Comparison of ENCODE assay signal across 1 cellular context in the genomic region with DNA sequence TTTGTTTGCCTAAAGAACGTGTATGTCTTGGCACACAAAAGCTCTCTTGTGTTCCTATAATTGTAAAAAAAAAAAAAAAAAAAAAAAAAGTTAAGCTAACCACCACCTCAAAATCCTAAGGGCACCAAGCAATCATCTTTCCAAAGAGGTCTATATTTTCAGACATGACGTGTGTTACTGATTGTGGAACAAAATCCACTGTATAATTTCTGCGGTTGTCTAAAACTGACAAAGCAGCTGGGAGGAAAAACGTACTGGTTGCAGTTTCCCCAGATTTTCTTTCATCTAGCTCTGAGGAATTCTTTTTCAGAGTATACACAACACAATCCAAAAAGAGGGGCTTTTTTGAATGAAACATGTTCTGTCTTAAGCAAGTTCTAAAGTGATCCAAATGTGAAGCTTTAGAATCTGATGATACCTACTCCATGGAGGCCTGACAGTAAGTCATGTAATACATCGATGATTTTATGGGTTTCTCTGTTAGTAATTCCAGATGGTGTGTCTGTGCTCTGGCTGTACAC.
TF ChIP-seq lines count a peak whose summit lies in the region.

No MANE protein-coding gene starts in this region.

TF ChIP-seq in GM23338, 12 proteins besides CTCF, POLR2A, EP300 and RAD21 (continued from another document):
- TF ChIP-seq, protein P1, sequence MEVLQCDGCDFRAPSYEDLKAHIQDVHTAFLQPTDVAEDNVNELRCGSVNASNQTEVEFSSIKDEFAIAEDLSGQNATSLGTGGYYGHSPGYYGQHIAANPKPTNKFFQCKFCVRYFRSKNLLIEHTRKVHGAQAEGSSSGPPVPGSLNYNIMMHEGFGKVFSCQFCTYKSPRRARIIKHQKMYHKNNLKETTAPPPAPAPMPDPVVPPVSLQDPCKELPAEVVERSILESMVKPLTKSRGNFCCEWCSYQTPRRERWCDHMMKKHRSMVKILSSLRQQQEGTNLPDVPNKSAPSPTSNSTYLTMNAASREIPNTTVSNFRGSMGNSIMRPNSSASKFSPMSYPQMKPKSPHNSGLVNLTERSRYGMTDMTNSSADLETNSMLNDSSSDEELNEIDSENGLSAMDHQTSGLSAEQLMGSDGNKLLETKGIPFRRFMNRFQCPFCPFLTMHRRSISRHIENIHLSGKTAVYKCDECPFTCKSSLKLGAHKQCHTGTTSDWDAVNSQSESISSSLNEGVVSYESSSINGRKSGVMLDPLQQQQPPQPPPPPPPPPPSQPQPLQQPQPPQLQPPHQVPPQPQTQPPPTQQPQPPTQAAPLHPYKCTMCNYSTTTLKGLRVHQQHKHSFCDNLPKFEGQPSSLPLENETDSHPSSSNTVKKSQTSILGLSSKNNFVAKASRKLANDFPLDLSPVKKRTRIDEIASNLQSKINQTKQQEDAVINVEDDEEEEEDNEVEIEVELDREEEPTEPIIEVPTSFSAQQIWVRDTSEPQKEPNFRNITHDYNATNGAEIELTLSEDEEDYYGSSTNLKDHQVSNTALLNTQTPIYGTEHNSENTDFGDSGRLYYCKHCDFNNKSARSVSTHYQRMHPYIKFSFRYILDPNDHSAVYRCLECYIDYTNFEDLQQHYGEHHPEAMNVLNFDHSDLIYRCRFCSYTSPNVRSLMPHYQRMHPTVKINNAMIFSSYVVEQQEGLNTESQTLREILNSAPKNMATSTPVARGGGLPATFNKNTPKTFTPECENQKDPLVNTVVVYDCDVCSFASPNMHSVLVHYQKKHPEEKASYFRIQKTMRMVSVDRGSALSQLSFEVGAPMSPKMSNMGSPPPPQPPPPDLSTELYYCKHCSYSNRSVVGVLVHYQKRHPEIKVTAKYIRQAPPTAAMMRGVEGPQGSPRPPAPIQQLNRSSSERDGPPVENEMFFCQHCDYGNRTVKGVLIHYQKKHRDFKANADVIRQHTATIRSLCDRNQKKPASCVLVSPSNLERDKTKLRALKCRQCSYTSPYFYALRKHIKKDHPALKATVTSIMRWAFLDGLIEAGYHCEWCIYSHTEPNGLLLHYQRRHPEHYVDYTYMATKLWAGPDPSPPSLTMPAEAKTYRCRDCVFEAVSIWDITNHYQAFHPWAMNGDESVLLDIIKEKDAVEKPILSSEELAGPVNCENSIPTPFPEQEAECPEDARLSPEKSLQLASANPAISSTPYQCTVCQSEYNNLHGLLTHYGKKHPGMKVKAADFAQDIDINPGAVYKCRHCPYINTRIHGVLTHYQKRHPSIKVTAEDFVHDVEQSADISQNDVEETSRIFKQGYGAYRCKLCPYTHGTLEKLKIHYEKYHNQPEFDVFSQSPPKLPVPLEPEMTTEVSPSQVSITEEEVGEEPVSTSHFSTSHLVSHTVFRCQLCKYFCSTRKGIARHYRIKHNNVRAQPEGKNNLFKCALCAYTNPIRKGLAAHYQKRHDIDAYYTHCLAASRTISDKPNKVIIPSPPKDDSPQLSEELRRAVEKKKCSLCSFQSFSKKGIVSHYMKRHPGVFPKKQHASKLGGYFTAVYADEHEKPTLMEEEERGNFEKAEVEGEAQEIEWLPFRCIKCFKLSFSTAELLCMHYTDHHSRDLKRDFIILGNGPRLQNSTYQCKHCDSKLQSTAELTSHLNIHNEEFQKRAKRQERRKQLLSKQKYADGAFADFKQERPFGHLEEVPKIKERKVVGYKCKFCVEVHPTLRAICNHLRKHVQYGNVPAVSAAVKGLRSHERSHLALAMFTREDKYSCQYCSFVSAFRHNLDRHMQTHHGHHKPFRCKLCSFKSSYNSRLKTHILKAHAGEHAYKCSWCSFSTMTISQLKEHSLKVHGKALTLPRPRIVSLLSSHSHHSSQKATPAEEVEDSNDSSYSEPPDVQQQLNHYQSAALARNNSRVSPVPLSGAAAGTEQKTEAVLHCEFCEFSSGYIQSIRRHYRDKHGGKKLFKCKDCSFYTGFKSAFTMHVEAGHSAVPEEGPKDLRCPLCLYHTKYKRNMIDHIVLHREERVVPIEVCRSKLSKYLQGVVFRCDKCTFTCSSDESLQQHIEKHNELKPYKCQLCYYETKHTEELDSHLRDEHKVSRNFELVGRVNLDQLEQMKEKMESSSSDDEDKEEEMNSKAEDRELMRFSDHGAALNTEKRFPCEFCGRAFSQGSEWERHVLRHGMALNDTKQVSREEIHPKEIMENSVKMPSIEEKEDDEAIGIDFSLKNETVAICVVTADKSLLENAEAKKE (CRISPR knock-in tag; IDR thresholded peaks at IDR 0.05): no peak
TF ChIP-seq in GM23338: peak in this region for 0.
